16 cellular contexts compared by ENCODE assay signal in the genomic region with DNA sequence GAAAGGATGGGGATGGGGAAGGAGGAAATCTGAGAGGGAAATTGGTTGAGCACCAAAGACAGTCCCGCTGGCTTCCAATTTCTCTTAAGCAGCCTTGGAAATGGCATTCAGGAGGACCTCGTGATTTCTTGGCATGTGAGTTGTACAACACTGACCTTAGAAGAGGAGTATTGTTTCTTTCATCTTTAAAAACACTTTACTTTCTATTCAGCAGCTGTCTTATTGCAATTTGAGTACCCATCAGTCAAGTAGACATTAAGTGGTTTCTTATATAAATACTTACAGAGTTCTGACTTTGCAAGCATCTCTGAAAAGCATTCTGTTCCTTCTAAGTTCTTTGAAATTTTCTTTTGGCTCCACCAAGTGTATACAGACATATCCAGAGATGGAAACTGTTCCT.
"Had no signal": no experiment of that assay in that cellular context is flagged by ENCODE, and none has a peak within 500 bp of the region (broad histone marks: within the 10 kb centered on the region; RNA-seq: fewer than 3 reads in every experiment).

No MANE protein-coding gene starts in this region.

- H3K9me3 ChIP-seq: mucosa of descending colon had no signal

- ATAC-seq: esophagus mucosa; left cardiac atrium; mucosa of descending colon; natural killer cell; sciatic nerve; stimulated activated naive B cell treated with anti-CD40 and anti-IgM and Interleukin-4, amounts not matched to agents 10 μg/mL and 1 μg/mL and 100 μg/mL, for 72 hours; stimulated activated naive CD8-positive, alpha-beta T cell treated with anti-CD3 and anti-CD28 coated beads, Interleukin-15, amount 100 ng/mL, for 72 hours had no signal

- H3K4me3 ChIP-seq: dorsolateral prefrontal cortex, mucosa of descending colon had no signal

- DNase-seq: cortex of kidney; dorsolateral prefrontal cortex; effector CD8-positive, alpha-beta T cell; kidney; left cardiac atrium; mammary epithelial cell; mucosa of descending colon; natural killer cell; posterior cingulate gyrus; stimulated activated CD4-positive, alpha-beta T cell treated with anti-CD3 and anti-CD28 coated beads, Interleukin-2, amount 100 ng/mL, for 24 hours; stimulated activated CD4-positive, alpha-beta T cell treated with anti-CD3 and anti-CD28 coated beads, Interleukin-4, amount 100 ng/mL, for 4 hours; stimulated activated naive B cell treated with anti-CD40 and anti-IgM and Interleukin-4, amounts not matched to agents 10 μg/mL and 1 μg/mL and 100 μg/mL, for 72 hours; stimulated activated naive CD8-positive, alpha-beta T cell treated with anti-CD3 and anti-CD28 coated beads, Interleukin-15, amount 100 ng/mL, for 72 hours; trophoblast cell had no signal

- H3K27me3 ChIP-seq: dorsolateral prefrontal cortex had no signal

- H3K27ac ChIP-seq: dorsolateral prefrontal cortex had no signal
